20 cellular contexts compared by ENCODE assay signal in the genomic region with DNA sequence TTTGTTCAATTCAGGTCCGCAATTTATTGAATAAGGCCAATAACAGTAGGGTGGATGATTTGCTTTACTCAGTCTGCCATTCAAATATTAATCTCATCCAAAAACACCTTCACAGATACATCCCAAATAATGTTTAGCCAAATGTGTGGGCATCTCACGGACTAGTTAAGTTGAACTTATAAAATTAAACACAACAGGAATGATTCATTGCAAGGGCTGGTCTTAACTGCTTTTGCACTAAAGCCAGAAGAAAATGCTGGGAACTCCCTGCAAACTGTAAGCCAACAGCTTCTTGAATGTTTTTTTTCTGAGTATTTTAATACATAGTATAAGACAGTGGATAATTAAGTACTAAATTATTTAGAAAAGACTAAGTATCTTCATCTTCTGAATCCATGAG.
"Had no signal": no experiment of that assay in that cellular context is flagged by ENCODE, and none has a peak within 500 bp of the region (broad histone marks: within the 10 kb centered on the region; RNA-seq: fewer than 3 reads in every experiment).

No MANE protein-coding gene starts in this region.

- DNase-seq: activated CD4-positive, alpha-beta T cell treated with anti-CD3 and anti-CD28 coated beads, Interleukin-2, amount 50 U/mL, for 1 hour; activated CD8-positive, alpha-beta memory T cell treated with anti-CD3 and anti-CD28 coated beads, Interleukin-2, amount 50 U/mL, for 4 hours; activated effector memory CD4-positive, alpha-beta T cell treated with Interleukin-2 at 50 U/mL for 16 hours; activated T-cell treated with anti-CD3 and anti-CD28 coated beads, Interleukin-2, amount 50 U/mL, for 4 hours; adrenal gland; body of pancreas; dorsolateral prefrontal cortex; endodermal cell; erythroblast; heart right ventricle; immature natural killer cell; left cardiac atrium; naive thymus-derived CD8-positive, alpha-beta T cell; stimulated activated CD4-positive, alpha-beta T cell treated with anti-CD3 and anti-CD28 coated beads, Interleukin-12 subunit alpha, Interleukin-12 subunit beta, amount 100 ng/mL, for 4 hours; stimulated activated CD4-positive, alpha-beta T cell treated with anti-CD3 and anti-CD28 coated beads, Interleukin-1b, Interleukin-23, amount 100 ng/mL, for 48 hours; stimulated activated naive CD8-positive, alpha-beta T cell treated with anti-CD3 and anti-CD28 coated beads, Interleukin-15, Interleukin-2, amounts not matched to agents 100 U/mL and 50 U/mL, for 24 hours; substantia nigra; transverse colon; uterus had no signal

- H3K36me3 ChIP-seq: adrenal gland, heart right ventricle, neutrophil, transverse colon, uterus had no signal

- H3K9me3 ChIP-seq: adrenal gland, body of pancreas, neutrophil, transverse colon, uterus had no signal

- H3K4me1 ChIP-seq: body of pancreas, transverse colon had no signal

- ATAC-seq: activated T-cell treated with anti-CD3 and anti-CD28 coated beads, Interleukin-2, amount 50 U/mL, for 4 hours; body of pancreas; heart right ventricle; naive thymus-derived CD8-positive, alpha-beta T cell; stimulated activated naive CD8-positive, alpha-beta T cell treated with anti-CD3 and anti-CD28 coated beads, Interleukin-15, Interleukin-2, amounts not matched to agents 100 U/mL and 50 U/mL, for 24 hours had no signal

- H3K27me3 ChIP-seq: adrenal gland, body of pancreas, dorsolateral prefrontal cortex, heart right ventricle, neutrophil, transverse colon, uterus had no signal

- H3K4me3 ChIP-seq: adrenal gland, body of pancreas, dorsolateral prefrontal cortex, heart right ventricle, transverse colon, uterus had no signal

- H3K27ac ChIP-seq: adrenal gland, body of pancreas, heart right ventricle, neutrophil, uterus had no signal
